In the genomic region with DNA sequence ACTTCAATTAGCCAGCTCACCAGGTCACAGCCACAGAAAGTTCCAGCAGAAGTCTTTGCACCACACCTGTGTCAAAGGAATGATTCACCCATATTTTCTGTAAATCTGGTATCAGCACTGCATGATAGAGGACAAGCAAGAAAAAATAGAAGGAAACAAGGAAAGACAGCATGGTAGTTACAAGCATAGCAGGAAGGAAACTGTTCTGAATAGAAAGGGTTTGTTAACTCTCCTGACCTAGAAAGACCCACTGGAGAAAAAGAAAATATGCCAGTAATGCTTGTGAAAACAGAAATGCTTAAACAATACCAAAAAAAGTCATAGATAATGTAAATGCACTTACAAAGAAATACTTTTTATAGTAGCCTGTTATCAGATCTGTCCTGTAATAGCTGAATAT, we compare ENCODE assay signal across 20 cellular contexts. TPM values are rescaled to one million over a fixed set of nuclear protein-coding genes. Genes with fewer than 3 reads are reported as not detected.
DNase-seq lines count a peak whose midpoint lies in the region; ATAC-seq, FAIRE-seq and TF ChIP-seq lines count a peak whose summit lies in the region.
"Had no signal": no experiment of that assay in that cellular context is flagged by ENCODE, and none has a peak within 500 bp of the region (broad histone marks: within the 10 kb centered on the region; RNA-seq: fewer than 3 reads in every experiment).

No MANE protein-coding gene starts in this region.

- no peaks in the 10 kb centered on the region for H3K9me1 ChIP-seq in endothelial cell of umbilical vein (replicated peaks; ENCODE audit: control insufficient read depth, extremely low read depth, insufficient read depth, low read length)

- no peaks in the 10 kb centered on the region for H3K79me2 ChIP-seq in endothelial cell of umbilical vein (ENCODE audit: control insufficient read depth, insufficient read depth, low read length)

- H2AFZ ChIP-seq in endothelial cell of umbilical vein (ENCODE audit: low read depth, low read length) = peak overlapping the region; percentile 50

- H3K4me1 Mint-ChIP-seq in mesothelial cell of epicardium = peaks cover 23% of the 10 kb centered on the region
- H3K4me1 Mint-ChIP-seq in stimulated activated effector memory CD8-positive, alpha-beta T cell treated with anti-CD3 and anti-CD28 coated beads, Interleukin-12 subunit alpha, Interleukin-12 subunit beta, amount 100 ng/mL, for 72 hours = no peaks in the 10 kb centered on the region

- peaks cover 7% of the 10 kb centered on the region for H3K9me3 Mint-ChIP-seq in mesothelial cell of epicardium
- H3K9me3 Mint-ChIP-seq in stimulated activated effector memory CD8-positive, alpha-beta T cell treated with anti-CD3 and anti-CD28 coated beads, Interleukin-12 subunit alpha, Interleukin-12 subunit beta, amount 100 ng/mL, for 72 hours = no peaks in the 10 kb centered on the region

- no peak for TF ChIP-seq POLR2A in endothelial cell of umbilical vein (IDR thresholded peaks at IDR 0.05; ENCODE audit: low read depth, low read length)

- no peaks in the 10 kb centered on the region for H3K36me3 ChIP-seq in endothelial cell of umbilical vein (ENCODE audit: control insufficient read depth in 2 of 2, extremely low read depth in 1 of 2, insufficient read depth in 2 of 2, low read length in 2 of 2)

- intact Hi-C loops in endothelial cell of umbilical vein (cut with micrococcal nuclease) = loop anchor here (2.0 kb wide), 1 partner anchor 42 kb away; a partner anchor contains a TSS

- H4K20me1 ChIP-seq in endothelial cell of umbilical vein (replicated peaks; ENCODE audit: control insufficient read depth, extremely low read depth, insufficient read depth, low read length) = no peaks in the 10 kb centered on the region

- H3K27ac Mint-ChIP-seq in mesothelial cell of epicardium = peak overlapping the region; percentile 91
- H3K27ac Mint-ChIP-seq in stimulated activated effector memory CD8-positive, alpha-beta T cell treated with anti-CD3 and anti-CD28 coated beads, Interleukin-12 subunit alpha, Interleukin-12 subunit beta, amount 100 ng/mL, for 72 hours = no peak overlapping the region

- POLR2A ChIA-PET in endothelial cell of umbilical vein (lab: Charles Lee) = no interaction called here

- no peak overlapping the region for H3K27ac ChIP-seq in endothelial cell of umbilical vein (ENCODE audit: insufficient read depth, low read depth, low read length)
- H3K27ac ChIP-seq: C4-2B had no signal

- no peaks in the 10 kb centered on the region for H3K9me3 ChIP-seq in endothelial cell of umbilical vein (replicated peaks; ENCODE audit: control insufficient read depth, insufficient read depth, low read length)

- no peaks in the 10 kb centered on the region for H3K27me3 Mint-ChIP-seq in mesothelial cell of epicardium (ENCODE audit: low read depth)

- H3K4me3 ChIP-seq in endothelial cell of umbilical vein (replicated peaks in 1 of 3; ENCODE audit: insufficient read depth in 1 of 3, low read depth in 1 of 3, low read length in 3 of 3) = no peak overlapping the region

- ATAC-seq in stimulated activated effector memory CD8-positive, alpha-beta T cell treated with anti-CD3 and anti-CD28 coated beads, Interleukin-12 subunit alpha, Interleukin-12 subunit beta, amount 100 ng/mL, for 72 hours = no peak
- ATAC-seq in HG03280 (IDR thresholded peaks at IDR 0.05; ENCODE audit: unreplicated experiment) = no peak
- ATAC-seq: PC-3 had no signal

- no peaks in the 10 kb centered on the region for H3K27me3 ChIP-seq in endothelial cell of umbilical vein (ENCODE audit: control insufficient read depth in 2 of 2, insufficient read depth in 2 of 2, low read length in 2 of 2)

- peaks cover 15% of the 10 kb centered on the region for H3K4me1 ChIP-seq in endothelial cell of umbilical vein (ENCODE audit: control insufficient read depth, extremely low read depth, insufficient read depth, low read length)

- no TSS peak for BruUV-seq in endothelial cell of umbilical vein (replicated peaks; lab: Mats Ljungman, UMichigan)

- DNase-seq in A172 (ENCODE audit: low spot score) = peak; percentile 7
- peak; percentile 4 for DNase-seq in amniotic epithelial cell (ENCODE audit: low read depth)
- DNase-seq in endothelial cell of umbilical vein (ENCODE audit: low read depth, low spot score) = peak; percentile 77
- no peak for DNase-seq in mesothelial cell of epicardium (ENCODE audit: low spot score in 2 of 2, unreplicated experiment in 2 of 2)
- DNase-seq in stimulated activated effector memory CD8-positive, alpha-beta T cell treated with anti-CD3 and anti-CD28 coated beads, Interleukin-12 subunit alpha, Interleukin-12 subunit beta, amount 100 ng/mL, for 72 hours (ENCODE audit: low spot score in 2 of 2) = no peak
- no peak for DNase-seq in iPS-NIHi7 (ENCODE audit: extremely low spot score)
- no peak for DNase-seq in stimulated activated CD4-positive, alpha-beta T cell treated with anti-CD3 and anti-CD28 coated beads, Interleukin-2, amount 100 ng/mL, for 48 hours
- DNase-seq: DMS 273 treated with DMSO at 0.1 percent for 48 hours, GF-D8, GOT3, KBM-7, NCI-H1436, NCI-H2029 treated with DMSO at 0.1 percent for 48 hours, NCI-H510A, NCI-H774, PC-3 had no signal

- no peak overlapping the region for H3K9ac ChIP-seq in endothelial cell of umbilical vein (replicated peaks; ENCODE audit: extremely low read depth, insufficient read depth, low read length)

- CTCF ChIA-PET in endothelial cell of umbilical vein (lab: Charles Lee) = interaction anchor here (1.0 to 2.0 kb wide), 2 partner anchors 27 to 142 kb away, joined by 3 to 5 read pairs; no protein-coding TSS in a partner anchor

- peak overlapping the region; percentile 57 for H3K4me2 ChIP-seq in endothelial cell of umbilical vein (ENCODE audit: insufficient read depth, low read length)

- FAIRE-seq in endothelial cell of umbilical vein (lab: Jason Lieb, UNC) = peak; percentile 65
- FAIRE-seq: GM12891 had no signal

- peaks cover 17% of the 10 kb centered on the region for H3K36me3 Mint-ChIP-seq in mesothelial cell of epicardium
- peaks cover 40% of the 10 kb centered on the region for H3K36me3 Mint-ChIP-seq in stimulated activated effector memory CD8-positive, alpha-beta T cell treated with anti-CD3 and anti-CD28 coated beads, Interleukin-12 subunit alpha, Interleukin-12 subunit beta, amount 100 ng/mL, for 72 hours

- TF ChIP-seq CTCF in endothelial cell of umbilical vein (IDR thresholded peaks at IDR 0.05; ENCODE audit: extremely low read depth in 1 of 2, insufficient read depth in 1 of 2, low read depth in 1 of 2, low read length in 2 of 2) (no peak), mesothelial cell of epicardium (IDR thresholded peaks at IDR 0.05; ENCODE audit: unreplicated experiment) (no peak)

- H3K4me3 Mint-ChIP-seq in mesothelial cell of epicardium = no peak overlapping the region
- H3K4me3 Mint-ChIP-seq in stimulated activated effector memory CD8-positive, alpha-beta T cell treated with anti-CD3 and anti-CD28 coated beads, Interleukin-12 subunit alpha, Interleukin-12 subunit beta, amount 100 ng/mL, for 72 hours = no peak overlapping the region

- dilution Hi-C loops in endothelial cell of umbilical vein (cut with MboI; ENCODE audit: extremely low pct_ligation_motif_present, low sequenced_read_pairs) = no loop called here

TF ChIP-seq in endothelial cell of umbilical vein, 7 proteins besides CTCF, POLR2A, EP300 and RAD21:
- TF ChIP-seq FOS (IDR thresholded peaks at IDR 0.05; ENCODE audit: borderline replicate concordance, insufficient read depth, low read length) (no peak), MYC (IDR thresholded peaks at IDR 0.05; ENCODE audit: low read depth, low read length) (no peak), JUN (IDR thresholded peaks at IDR 0.05; ENCODE audit: borderline replicate concordance, insufficient read depth, insufficient read length, low read depth) (no peak), GATA2 (IDR thresholded peaks at IDR 0.05; ENCODE audit: insufficient read depth, insufficient read length, low read depth, low read length) (no peak), POLR2AphosphoS5 (IDR thresholded peaks at IDR 0.05; ENCODE audit: insufficient read depth, low read depth, low read length) (no peak), EZH2 (IDR thresholded peaks at IDR 0.05; ENCODE audit: borderline replicate concordance, low read depth, low read length, severe bottlenecking) (no peak)
- TF ChIP-seq, protein P1, sequence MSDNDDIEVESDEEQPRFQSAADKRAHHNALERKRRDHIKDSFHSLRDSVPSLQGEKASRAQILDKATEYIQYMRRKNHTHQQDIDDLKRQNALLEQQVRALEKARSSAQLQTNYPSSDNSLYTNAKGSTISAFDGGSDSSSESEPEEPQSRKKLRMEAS (IDR thresholded peaks at IDR 0.05; ENCODE audit: insufficient read depth, insufficient read length) = no peak

RNA-seq across cellular contexts. Expression of a gene that starts 40.8 kb away (rescaled TPM):
- total RNA-seq in A172 (2014; rRNA removed; shearing (Covaris generic)) = 36.2 and 50.3 TPM in 2 replicates
- total RNA-seq in endothelial cell of umbilical vein (21.7 and 24.0 TPM in 2 replicates), mesothelial cell of epicardium (26.5 to 29.0 TPM (median 26.8 TPM) in 3 replicates)
- 6.9 and 10.7 TPM in 2 replicates for polyA plus RNA-seq in endothelial cell of umbilical vein
- polyA plus RNA-seq in endothelial cell of umbilical vein (2011; cell fraction: cytosol; rRNA removed) = 11.7 and 12.2 TPM in 2 replicates
- 14.4 and 17.5 TPM in 2 replicates for polyA plus RNA-seq in endothelial cell of umbilical vein (2011; cell fraction: nucleus; rRNA removed)
- 16.4 and 25.0 TPM in 2 replicates for polyA plus RNA-seq in endothelial cell of umbilical vein (2012)
- 7.9 and 14.4 TPM in 2 replicates for polyA minus RNA-seq in endothelial cell of umbilical vein
- 5.4 TPM for polyA minus RNA-seq in endothelial cell of umbilical vein (2011; cell fraction: cytosol; rRNA and poly(A)+ RNA removed)
- polyA minus RNA-seq in endothelial cell of umbilical vein (2011; cell fraction: nucleus; rRNA and poly(A)+ RNA removed) = 11.9 and 13.8 TPM in 2 replicates

RNA-seq across cellular contexts. Expression of a gene that starts 50.5 kb away (rescaled TPM):
- 0.90 and 2.4 TPM in 2 replicates for total RNA-seq in A172 (2014; rRNA removed; shearing (Covaris generic))
- total RNA-seq in endothelial cell of umbilical vein (1.5 and 1.7 TPM in 2 replicates), mesothelial cell of epicardium (4.4 to 7.2 TPM (median 4.6 TPM) in 3 replicates)
- polyA plus RNA-seq in endothelial cell of umbilical vein = 0.57 and 0.62 TPM in 2 replicates
- polyA plus RNA-seq in endothelial cell of umbilical vein (2011; cell fraction: cytosol; rRNA removed) = 0.40 and 0.49 TPM in 2 replicates
- polyA plus RNA-seq in endothelial cell of umbilical vein (2011; cell fraction: nucleus; rRNA removed) = 0.94 and 1.1 TPM in 2 replicates
- 0.79 and 1.7 TPM in 2 replicates for polyA plus RNA-seq in endothelial cell of umbilical vein (2012)
- 1.1 and 1.5 TPM in 2 replicates for polyA minus RNA-seq in endothelial cell of umbilical vein
- polyA minus RNA-seq in endothelial cell of umbilical vein (2011; cell fraction: cytosol; rRNA and poly(A)+ RNA removed) = 0.51 TPM
- polyA minus RNA-seq in endothelial cell of umbilical vein (2011; cell fraction: nucleus; rRNA and poly(A)+ RNA removed) = 0.77 and 0.96 TPM in 2 replicates
- total RNA-seq: A673 had no signal

Comparison
In these comparisons a context has a peak if more than half of its experiments do, and no peak if none do; other contexts are left out.
1. DNase-seq: peak in A172 (single experiment), amniotic epithelial cell (single experiment) and endothelial cell of umbilical vein (single experiment); none in mesothelial cell of epicardium (0 of 2), stimulated activated effector memory CD8-positive, alpha-beta T cell treated with anti-CD3 and anti-CD28 coated beads, Interleukin-12 subunit alpha, Interleukin-12 subunit beta, amount 100 ng/mL, for 72 hours (0 of 2), iPS-NIHi7 (single experiment) and stimulated activated CD4-positive, alpha-beta T cell treated with anti-CD3 and anti-CD28 coated beads, Interleukin-2, amount 100 ng/mL, for 48 hours (0 of 2).